In the genomic region with DNA sequence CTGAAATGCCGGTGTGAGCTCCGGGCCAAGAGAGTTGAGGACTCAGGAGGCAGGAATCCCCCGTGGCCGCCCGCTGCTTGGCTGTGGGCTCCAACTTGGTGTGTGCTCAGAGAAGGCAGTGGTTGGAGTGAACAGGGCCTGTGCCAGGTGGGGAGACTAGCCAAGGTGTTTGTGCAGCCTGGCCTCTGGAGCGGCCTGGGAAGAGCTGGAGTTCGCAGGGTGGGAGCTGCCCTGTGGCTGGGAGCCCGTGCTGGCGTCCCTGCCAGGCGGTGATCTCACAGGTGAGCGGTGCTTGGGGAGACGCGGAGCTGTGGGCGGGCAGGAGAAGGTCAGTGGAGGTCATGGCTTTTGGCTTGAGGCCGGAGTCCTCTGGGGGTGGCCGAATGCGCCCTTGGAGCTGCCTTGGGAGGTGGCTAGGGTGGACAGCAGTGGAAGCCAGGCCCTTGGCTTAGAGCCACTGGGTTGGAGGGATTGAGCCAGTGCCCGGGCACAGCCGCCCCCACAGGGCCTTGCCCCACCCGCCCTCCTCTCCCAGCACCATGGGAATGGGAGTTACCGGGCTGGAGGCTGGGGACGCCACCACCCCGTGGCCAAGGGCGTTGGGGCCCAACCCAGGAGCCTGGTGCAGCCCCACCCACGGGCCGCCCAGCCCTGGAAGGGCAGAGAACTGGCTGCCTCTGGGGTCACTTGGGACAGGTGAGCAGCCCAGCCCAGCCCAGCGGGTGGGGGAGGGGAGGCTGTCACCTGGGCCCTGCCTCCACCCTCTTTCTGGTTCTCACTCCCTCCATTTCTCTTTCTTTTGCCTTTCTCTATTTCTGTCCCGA, we compare ENCODE assay signal across 8 cellular contexts. TPM values are rescaled to one million over a fixed set of nuclear protein-coding genes. Genes with fewer than 3 reads are reported as not detected.
DNase-seq lines count a peak whose midpoint lies in the region; ATAC-seq and TF ChIP-seq lines count a peak whose summit lies in the region.

No MANE protein-coding gene starts in this region.

- peak overlapping the region; percentile 89 to 90 for H3K9ac ChIP-seq in mucosa of rectum (ENCODE audit: low read depth in 1 of 2, low read length in 2 of 2)

- H3K27ac ChIP-seq in RWPE2 (ENCODE audit: poor library complexity, severe bottlenecking) (peak overlapping the region; percentile 97), mucosa of rectum (ENCODE audit: low read depth in 2 of 2, low read length in 2 of 2) (peak overlapping the region; percentile 99 to 100), aorta (ENCODE audit: low read depth in 1 of 2, low read length in 2 of 2) (peak overlapping the region; percentile 69 to 89)

- H3K4me1 ChIP-seq in RWPE2 (ENCODE audit: insufficient read depth, poor library complexity, severe bottlenecking) (peaks cover 33% of the 10 kb centered on the region), mucosa of rectum (ENCODE audit: control insufficient read depth in 2 of 2, insufficient read depth in 2 of 2, low read length in 2 of 2) (peaks cover 66 to 71% of the 10 kb centered on the region in 2 donors), aorta (ENCODE audit: control insufficient read depth in 1 of 2, insufficient read depth in 2 of 2, low read length in 2 of 2) (peaks cover 0 to 2% of the 10 kb centered on the region in 2 donors)

- ATAC-seq in RWPE2 (ENCODE audit: low read depth) (peak; percentile 6), aorta (ENCODE audit: low FRiP score) (no peak)

- H3K9me3 ChIP-seq in RWPE2 (ENCODE audit: severe bottlenecking) = no peaks in the 10 kb centered on the region
- no peaks in the 10 kb centered on the region for H3K9me3 ChIP-seq in mucosa of rectum (ENCODE audit: control insufficient read depth in 2 of 2, low read length in 2 of 2)
- no peaks in the 10 kb centered on the region for H3K9me3 ChIP-seq in aorta (ENCODE audit: control insufficient read depth, low read length)

- H3K4me3 ChIP-seq in RWPE2 (ENCODE audit: severe bottlenecking) (peak overlapping the region; percentile 68), mucosa of rectum (ENCODE audit: low read length in 2 of 2) (peak overlapping the region; percentile 75 to 81), aorta (ENCODE audit: low read length in 2 of 2) (no peak overlapping the region)

- DNase-seq in DMS79 treated with DMSO at 0.1 percent for 48 hours (lab: John Stamatoyannopoulos, UW) = peak; percentile 25
- no peak for DNase-seq in DMS79 (lab: John Stamatoyannopoulos, UW)
- DNase-seq in RWPE2 (ENCODE audit: low spot score) = no peak
- DNase-seq in effector CD8-positive, alpha-beta T cell (lab: John Stamatoyannopoulos, UW) = peak; percentile 44
- DNase-seq in aorta = peak; percentile 88 to 92
- DNase-seq in NCI-H1436 (lab: John Stamatoyannopoulos, UW) = no peak
- DNase-seq in OCI-M2 (lab: John Stamatoyannopoulos, UW; ENCODE audit: unreplicated experiment) = no peak

- H3K27me3 ChIP-seq in RWPE2 (ENCODE audit: insufficient read depth, poor library complexity, severe bottlenecking) = no peaks in the 10 kb centered on the region
- H3K27me3 ChIP-seq in mucosa of rectum (ENCODE audit: control insufficient read depth in 2 of 2, insufficient read depth in 2 of 2, low read length in 2 of 2) = no peaks in the 10 kb centered on the region
- H3K27me3 ChIP-seq in aorta (ENCODE audit: control insufficient read depth in 1 of 2, insufficient read depth in 2 of 2, low read length in 1 of 2) = no peaks in the 10 kb centered on the region

- H3K36me3 ChIP-seq in RWPE2 (ENCODE audit: low read depth) = peaks cover 13% of the 10 kb centered on the region
- H3K36me3 ChIP-seq in mucosa of rectum (ENCODE audit: control insufficient read depth in 2 of 2, insufficient read depth in 2 of 2, low read length in 2 of 2) = peaks cover 5 to 6% of the 10 kb centered on the region in 2 donors
- H3K36me3 ChIP-seq in aorta (ENCODE audit: control insufficient read depth in 1 of 2, insufficient read depth in 2 of 2, low read length in 1 of 2) = no peaks in the 10 kb centered on the region

- 2 to 4% methylated on average over 24 to 28 of the region's 28 CpGs for WGBS in aorta, 2 donors

- TF ChIP-seq CTCF in RWPE2 (IDR thresholded peaks at IDR 0.05; ENCODE audit: poor library complexity, severe bottlenecking) = no peak

- intact Hi-C loops in aorta (cut with DNase I) = no loop called here

RNA-seq across cellular contexts. Expression of a gene that starts 7.1 kb away (rescaled TPM):
- 100 to 1,000 TPM; 391 to 397 TPM for total RNA-seq in aorta
- polyA plus RNA-seq in aorta = 1,000 to 10,000 TPM in 1 of 2 donors, 100 to 1,000 TPM in 1; 252 to 1,634 TPM

RNA-seq across cellular contexts. Expression of a gene that starts 13.3 kb away (rescaled TPM):
- 10 to 100 TPM; 21.9 to 23.3 TPM for total RNA-seq in aorta
- polyA plus RNA-seq in aorta = 10 to 100 TPM; 43.8 to 68.8 TPM

RNA-seq across cellular contexts. Expression of a gene that starts 13.7 kb away (rescaled TPM):
- 100 to 1,000 TPM; 112 to 121 TPM for total RNA-seq in aorta
- 10 to 100 TPM; 11.8 to 27.4 TPM for polyA plus RNA-seq in aorta

RNA-seq across cellular contexts. Expression of a gene that starts 20.5 kb away (rescaled TPM):
- 100 to 1,000 TPM in 1 of 2 donors, 10 to 100 TPM in 1; 92.8 to 102 TPM for total RNA-seq in aorta
- 100 to 1,000 TPM; 131 to 164 TPM for polyA plus RNA-seq in aorta

RNA-seq across cellular contexts. Expression of a gene that starts 23.6 kb away (rescaled TPM):
- not detected for total RNA-seq in aorta
- 1 to 10 TPM in 1 of 2 donors, not detected in 1; 2.8 TPM for polyA plus RNA-seq in aorta

Comparison
In these comparisons a context has a peak if more than half of its experiments do, and no peak if none do; other contexts are left out.
1. DNase-seq: peak in DMS79 treated with DMSO at 0.1 percent for 48 hours (single experiment), effector CD8-positive, alpha-beta T cell (single experiment) and aorta (2 of 2); none in DMS79 (single experiment), RWPE2 (single experiment), NCI-H1436 (single experiment) and OCI-M2 (single experiment).
2. H3K4me3 ChIP-seq: peak in RWPE2 (single experiment) and mucosa of rectum (2 of 2); none in aorta (0 of 2).
3. Peak in every context shown above with its lines, with median percentiles within 50 percentile points of each other: H3K27ac ChIP-seq.